17 cellular contexts compared by ENCODE assay signal in genomic region chr10:118031351-118032075, GRCh38. TPM values are rescaled to one million over a fixed set of nuclear protein-coding genes. Genes with fewer than 3 reads are reported as not detected.
A peak's percentile ranks its signal among the peaks of the same experiment; 100 is the strongest.
DNase-seq lines count a peak whose midpoint lies in the region; ATAC-seq, FAIRE-seq and TF ChIP-seq lines count a peak whose summit lies in the region.
"Had no signal": no experiment of that assay in that cellular context is flagged by ENCODE, and none has a peak within 500 bp of the region (broad histone marks: within the 10 kb centered on the region; RNA-seq: fewer than 3 reads in every experiment).

No MANE protein-coding gene starts in this region.

- no peak overlapping the region for H3K4me3 ChIP-seq in GM23338
- no peak overlapping the region for H3K4me3 ChIP-seq in PC-3 (ENCODE audit: low read length)
- no peak overlapping the region for H3K4me3 ChIP-seq in smooth muscle cell
- no peak overlapping the region for H3K4me3 ChIP-seq in pancreas
- H3K4me3 ChIP-seq: MG63 had no signal

- 66% methylated on average over 2 of the region's 2 CpGs for WGBS in smooth muscle cell (ENCODE audit: low lambda C conversion rate)
- 93 to 99% methylated on average over 2 of the region's 2 CpGs for WGBS in pancreas, 2 donors

- no peaks in the 10 kb centered on the region for H3K9me3 Mint-ChIP-seq in GM23338
- H3K9me3 Mint-ChIP-seq in natural killer cell treated with Interleukin-12 subunit alpha and Interleukin-12 subunit beta and Interleukin-15 and Interleukin-18, amount 100 ng/mL, for 72 hours = no peaks in the 10 kb centered on the region

- H3K4me2 ChIP-seq in GM23338 = no peak overlapping the region
- H3K4me2 ChIP-seq in PC-3 (ENCODE audit: low read length) = no peak overlapping the region
- H3K4me2 ChIP-seq in smooth muscle cell = peak overlapping the region; percentile 10
- H3K4me2 ChIP-seq: KMS-11 had no signal

- DNase-seq in GM23338 (ENCODE audit: low spot score) (no peak), PC-3 (no peak), epithelial cell of prostate (ENCODE audit: low read depth, low spot score) (no peak), smooth muscle cell (lab: John Stamatoyannopoulos, UW; ENCODE audit: unreplicated experiment) (no peak), pancreas (no peak), occipital lobe (lab: John Stamatoyannopoulos, UW) (no peak)
- DNase-seq in natural killer cell treated with Interleukin-12 subunit alpha and Interleukin-12 subunit beta and Interleukin-15 and Interleukin-18, amount 100 ng/mL, for 72 hours (ENCODE audit: low spot score) = no peak
- DNase-seq: ACHN; Caco-2; MG63; NCI-H1092; NCI-H1694; NCI-H226; NK-92 treated with Interleukin-12 subunit alpha and Interleukin-12 subunit beta, amount 100 ng/mL, for 24 hours; SIG-M5 had no signal

- no peak overlapping the region for H3K4me3 Mint-ChIP-seq in GM23338
- H3K4me3 Mint-ChIP-seq in natural killer cell treated with Interleukin-12 subunit alpha and Interleukin-12 subunit beta and Interleukin-15 and Interleukin-18, amount 100 ng/mL, for 72 hours = no peak overlapping the region

- ATAC-seq in GM23338 = no peak
- peak; percentile 15; the same call in 1 of the 2 replicates for ATAC-seq in PC-3
- ATAC-seq in natural killer cell treated with Interleukin-12 subunit alpha and Interleukin-12 subunit beta and Interleukin-15 and Interleukin-18, amount 100 ng/mL, for 72 hours = no peak
- no peak for ATAC-seq in pancreas
- ATAC-seq: HepG2 had no signal

- H3K9me3 ChIP-seq in PC-3 (ENCODE audit: low read length) (no peaks in the 10 kb centered on the region), smooth muscle cell (replicated peaks; ENCODE audit: low read depth) (no peaks in the 10 kb centered on the region), pancreas (no peaks in the 10 kb centered on the region)
- H3K9me3 ChIP-seq: MG63 had no signal

- H3F3A ChIP-seq in GM23338 (replicated peaks; ENCODE audit: low read depth) = no peaks in the 10 kb centered on the region
- no peaks in the 10 kb centered on the region for H3F3A ChIP-seq in PC-3 (ENCODE audit: low read length, unreplicated experiment)
- H3F3A ChIP-seq in smooth muscle cell (ENCODE audit: low read depth) = peaks cover 9% of the 10 kb centered on the region

- POLR2A ChIA-PET in PC-3 (lab: Charles Lee; ENCODE audit: unreplicated experiment) = no interaction called here

- H3K27ac Mint-ChIP-seq in GM23338 = peak overlapping the region; percentile 16; the same call in 1 of the 2 replicates
- H3K27ac Mint-ChIP-seq in natural killer cell treated with Interleukin-12 subunit alpha and Interleukin-12 subunit beta and Interleukin-15 and Interleukin-18, amount 100 ng/mL, for 72 hours = no peak overlapping the region

- peaks cover 24% of the 10 kb centered on the region for H3K4me1 ChIP-seq in GM23338 (ENCODE audit: insufficient read depth)
- H3K4me1 ChIP-seq in PC-3 (ENCODE audit: insufficient read depth, low read length) = peaks cover 8% of the 10 kb centered on the region; the same call in 1 of the 2 replicates
- H3K4me1 ChIP-seq in smooth muscle cell (ENCODE audit: low read depth) = peaks cover 17% of the 10 kb centered on the region
- peaks cover 0 to 13% (median 5%) of the 10 kb centered on the region in 3 donors for H3K4me1 ChIP-seq in pancreas

- H3K27me3 ChIP-seq in GM23338 (ENCODE audit: insufficient read depth) (no peaks in the 10 kb centered on the region), PC-3 (ENCODE audit: low read length) (no peaks in the 10 kb centered on the region), smooth muscle cell (ENCODE audit: low read depth) (no peaks in the 10 kb centered on the region), pancreas (no peaks in the 10 kb centered on the region)
- H3K27me3 ChIP-seq: MG63 had no signal

- no peaks in the 10 kb centered on the region for H3K36me3 Mint-ChIP-seq in GM23338 (ENCODE audit: low read depth)
- H3K36me3 Mint-ChIP-seq in natural killer cell treated with Interleukin-12 subunit alpha and Interleukin-12 subunit beta and Interleukin-15 and Interleukin-18, amount 100 ng/mL, for 72 hours = no peaks in the 10 kb centered on the region

- TF ChIP-seq CTCF in GM23338 (conservative IDR thresholded peaks at IDR 0.05; ENCODE audit: low read depth in 2 of 2) (no peak), PC-3 (conservative IDR thresholded peaks at IDR 0.05; ENCODE audit: low read depth, low read length) (no peak), smooth muscle cell (IDR thresholded peaks at IDR 0.05; ENCODE audit: borderline replicate concordance, insufficient read depth, poor library complexity, severe bottlenecking) (no peak), pancreas (IDR thresholded peaks at IDR 0.05) (no peak)

- no peak overlapping the region for H3K27ac ChIP-seq in GM23338 (ENCODE audit: low read depth)
- H3K27ac ChIP-seq in PC-3 (ENCODE audit: low read length) = no peak overlapping the region
- H3K27ac ChIP-seq in epithelial cell of prostate = peak overlapping the region; percentile 47
- H3K27ac ChIP-seq in smooth muscle cell (ENCODE audit: low read depth) = peak overlapping the region; percentile 30
- H3K27ac ChIP-seq in pancreas = no peak overlapping the region
- H3K27ac ChIP-seq: KMS-11 had no signal

- H2AFZ ChIP-seq in GM23338 (no peak overlapping the region), PC-3 (ENCODE audit: low read length) (no peak overlapping the region), smooth muscle cell (ENCODE audit: low read depth) (no peak overlapping the region)

- no peak for FAIRE-seq in pancreas (lab: Jason Lieb, UNC)
- FAIRE-seq: HepG2 had no signal

- H4K20me1 ChIP-seq in GM23338 (replicated peaks; ENCODE audit: insufficient read depth) (no peaks in the 10 kb centered on the region), PC-3 (ENCODE audit: low read length) (no peaks in the 10 kb centered on the region), smooth muscle cell (ENCODE audit: low read depth) (peaks cover 12% of the 10 kb centered on the region)

- H3K9ac ChIP-seq in PC-3 (ENCODE audit: low read length) = no peak overlapping the region
- H3K9ac ChIP-seq in smooth muscle cell (ENCODE audit: low read depth) = no peak overlapping the region
- H3K9ac ChIP-seq: KMS-11 had no signal

- BruUV-seq in PC-3 (replicated peaks; lab: Mats Ljungman, UMichigan) = no TSS peak

- H3K27me3 Mint-ChIP-seq in GM23338 (ENCODE audit: insufficient read depth, low read depth, poor library complexity) = no peaks in the 10 kb centered on the region
- H3K27me3 Mint-ChIP-seq in natural killer cell treated with Interleukin-12 subunit alpha and Interleukin-12 subunit beta and Interleukin-15 and Interleukin-18, amount 100 ng/mL, for 72 hours = no peaks in the 10 kb centered on the region

- H3K9me2 ChIP-seq in GM23338 (ENCODE audit: insufficient read depth) (no peaks in the 10 kb centered on the region), PC-3 (replicated peaks; ENCODE audit: low read length) (no peaks in the 10 kb centered on the region)

- H3K4me1 Mint-ChIP-seq in GM23338 = peaks cover 33% of the 10 kb centered on the region
- peaks cover 6 to 15% of the 10 kb centered on the region in 2 donors for H3K4me1 Mint-ChIP-seq in natural killer cell treated with Interleukin-12 subunit alpha and Interleukin-12 subunit beta and Interleukin-15 and Interleukin-18, amount 100 ng/mL, for 72 hours (ENCODE audit: low read depth in 2 of 2)

- CTCF ChIA-PET in PC-3 (lab: Charles Lee) = no interaction called here

- H3K36me3 ChIP-seq in GM23338 (ENCODE audit: insufficient read depth) (no peaks in the 10 kb centered on the region), PC-3 (ENCODE audit: low read depth, low read length) (no peaks in the 10 kb centered on the region), smooth muscle cell (ENCODE audit: low read depth) (no peaks in the 10 kb centered on the region), pancreas (peaks cover 0 to 5% (median 0%) of the 10 kb centered on the region in 3 donors)

- H3K79me2 ChIP-seq in GM23338 (replicated peaks; ENCODE audit: insufficient read depth) (no peaks in the 10 kb centered on the region), PC-3 (ENCODE audit: low read length) (no peaks in the 10 kb centered on the region), smooth muscle cell (ENCODE audit: low read depth) (no peaks in the 10 kb centered on the region)

- intact Hi-C loops in PC-3 (cut with micrococcal nuclease) = loop anchor here (2.0 kb wide), 1 partner anchor 51 kb away; no protein-coding TSS in a partner anchor
- intact Hi-C loops in pancreas (cut with DNase I) = no loop called here

TF ChIP-seq in GM23338, 12 proteins besides CTCF, POLR2A, EP300 and RAD21 (continues in another document):
- TF ChIP-seq ETS1 (IDR thresholded peaks at IDR 0.05) (no peak), EZH2 (IDR thresholded peaks at IDR 0.05; ENCODE audit: low read depth, unreplicated experiment) (no peak), POLR2AphosphoS5 (IDR thresholded peaks at IDR 0.05; ENCODE audit: low read depth) (no peak)

RNA-seq across cellular contexts. Expression of gene RAB11FIP2, which starts 15.2 kb away (rescaled TPM):
- 13.4 and 17.6 TPM in 2 replicates for total RNA-seq in GM23338 (2014; rRNA removed; shearing (Covaris generic))
- polyA plus RNA-seq in GM23338 (2016; fragmentation: Nextera tagmentation; extraction: Ambion mirVana) = 16.1 and 16.5 TPM in 2 replicates
- 4.4 and 8.2 TPM in 2 replicates for total RNA-seq in PC-3 (2014; rRNA removed)
- 24.5 and 41.2 TPM in 2 replicates for total RNA-seq in smooth muscle cell
- 9.0 and 9.1 TPM in 2 replicates for polyA plus RNA-seq in smooth muscle cell
- total RNA-seq in natural killer cell treated with Interleukin-12 subunit alpha and Interleukin-12 subunit beta and Interleukin-15 and Interleukin-18, amount 100 ng/mL, for 72 hours = 10 to 100 TPM; 10.7 to 20.1 TPM
- total RNA-seq in pancreas = 10 to 100 TPM in 1 of 6 donors, 1 to 10 TPM in 5; 6.4 to 13.1 (median 7.0) TPM
- polyA plus RNA-seq in pancreas = 1 to 10 TPM; 1.4 to 4.0 TPM
- 60.5 TPM for total RNA-seq in occipital lobe

Comparison
In these comparisons a context has a peak if more than half of its experiments do, and no peak if none do; other contexts are left out.
1. H3K27ac ChIP-seq: peak in epithelial cell of prostate (single experiment) and smooth muscle cell (single experiment); none in GM23338 (single experiment), PC-3 (single experiment) and pancreas (0 of 4).